1 cellular context compared by ENCODE assay signal in genomic region chr5:157471709-157472108, GRCh38.
TF ChIP-seq lines count a peak whose summit lies in the region.

No MANE protein-coding gene starts in this region.

TF ChIP-seq in K562, 482 proteins besides CTCF, POLR2A, EP300 and RAD21 (continued from another document):
- no peak for TF ChIP-seq ATF4 (CRISPR knock-in tag; IDR thresholded peaks at IDR 0.05)
